Comparison of ENCODE assay signal across 10 cellular contexts in the genomic region with DNA sequence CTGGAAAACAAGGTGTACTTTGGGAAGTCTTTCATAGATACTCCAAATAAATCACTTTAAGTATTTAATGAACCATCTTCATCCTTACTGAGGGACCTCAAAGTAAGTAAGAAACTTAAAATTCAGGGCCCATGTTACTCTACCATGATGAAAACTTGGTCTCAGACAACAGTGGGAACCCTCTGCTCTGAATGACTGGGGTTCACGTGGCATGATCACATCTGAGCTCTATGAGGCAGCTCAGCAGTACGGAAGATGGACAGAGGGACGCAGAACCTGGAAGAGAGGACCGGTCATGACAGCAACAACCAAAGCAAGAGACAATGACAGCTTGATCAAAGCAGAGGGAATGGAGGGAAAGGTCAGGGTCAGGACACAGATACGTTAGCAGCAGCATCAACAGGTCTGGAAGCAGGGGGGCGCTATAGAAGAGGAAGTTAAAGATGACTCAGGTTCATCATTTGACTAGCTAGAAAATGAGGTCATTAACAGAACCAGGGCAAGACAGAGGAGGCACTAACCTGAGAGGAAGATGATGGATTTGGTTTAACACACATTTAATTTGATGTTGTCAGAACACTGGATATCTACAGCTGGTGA. TPM values are rescaled to one million over a fixed set of nuclear protein-coding genes. Genes with fewer than 3 reads are reported as not detected.
A peak's percentile ranks its signal among the peaks of the same experiment; 100 is the strongest.
DNase-seq lines count a peak whose midpoint lies in the region; ATAC-seq, FAIRE-seq and TF ChIP-seq lines count a peak whose summit lies in the region.
"Had no signal": no experiment of that assay in that cellular context is flagged by ENCODE, and none has a peak within 500 bp of the region (broad histone marks: within the 10 kb centered on the region; RNA-seq: fewer than 3 reads in every experiment).

No MANE protein-coding gene starts in this region.

- H3F3A ChIP-seq in neural progenitor cell (ENCODE audit: low read depth), result no peaks in the 10 kb centered on the region

- H3K27me3 Mint-ChIP-seq in CD4-positive, CD25-positive, alpha-beta regulatory T cell, result no peaks in the 10 kb centered on the region
- H3K27me3 Mint-ChIP-seq in activated B cell treated with CpG ODN at 0.5 μM for 24 hours (no peaks in the 10 kb centered on the region), immature natural killer cell (ENCODE audit: low read depth in 3 of 3) (peaks cover 0 to 3% (median 0%) of the 10 kb centered on the region in 3 donors), neural progenitor cell (ENCODE audit: insufficient read depth, low read depth) (no peaks in the 10 kb centered on the region)

- peaks cover 13 to 36% (median 26%) of the 10 kb centered on the region in 4 donors for H3K4me1 Mint-ChIP-seq in CD4-positive, CD25-positive, alpha-beta regulatory T cell
- H3K4me1 Mint-ChIP-seq in activated B cell treated with CpG ODN at 0.5 μM for 24 hours (peaks cover 19% of the 10 kb centered on the region), immature natural killer cell (peaks cover 17 to 24% of the 10 kb centered on the region in 2 donors), neural progenitor cell (no peaks in the 10 kb centered on the region)

- H3K27ac ChIP-seq in CD4-positive, CD25-positive, alpha-beta regulatory T cell (ENCODE audit: insufficient read depth, low read length, poor library complexity, severe bottlenecking), result peak overlapping the region; percentile 60
- H3K27ac ChIP-seq in neural progenitor cell, result no peak overlapping the region

- H4K20me1 ChIP-seq in neural progenitor cell (ENCODE audit: low read depth), result peaks cover 71% of the 10 kb centered on the region

- H3K9ac ChIP-seq in neural progenitor cell, result no peak overlapping the region

- no peak overlapping the region for H3K4me2 ChIP-seq in neural progenitor cell

- DNase-seq in CD4-positive, CD25-positive, alpha-beta regulatory T cell, result peak in 1 of 3 donors; percentile 54
- DNase-seq in H54 (ENCODE audit: insufficient read length, low spot score) (peak; percentile 30), activated B cell treated with CpG ODN at 0.5 μM for 24 hours (no peak), immature natural killer cell (no peak), NCI-H2029 treated with DMSO at 0.1 percent for 48 hours (lab: John Stamatoyannopoulos, UW) (no peak), neural progenitor cell (ENCODE audit: low spot score) (no peak), NCI-H146 treated with DMSO at 0.1 percent for 48 hours (lab: John Stamatoyannopoulos, UW; ENCODE audit: unreplicated experiment) (no peak)
- DNase-seq: midbrain, NCI-H2081 treated with DMSO at 0.1 percent for 48 hours had no signal

- H3K4me3 Mint-ChIP-seq in CD4-positive, CD25-positive, alpha-beta regulatory T cell, result peak overlapping the region in 3 of 4 donors; percentile 10 to 59 (median 19)
- H3K4me3 Mint-ChIP-seq in activated B cell treated with CpG ODN at 0.5 μM for 24 hours (peak overlapping the region; percentile 2), immature natural killer cell (peak overlapping the region in 1 of 5 donors; percentile 15), neural progenitor cell (no peak overlapping the region)

- FAIRE-seq in H54 (lab: Jason Lieb, UNC), result no peak

- intact Hi-C loops in activated B cell treated with CpG ODN at 0.5 μM for 24 hours (cut with micrococcal nuclease), result no loop called here

- TF ChIP-seq POLR2A in H54 (IDR thresholded peaks at IDR 0.05; ENCODE audit: low read depth, low read length), result no peak

- TF ChIP-seq CTCF in activated B cell treated with CpG ODN at 0.5 μM for 24 hours (IDR thresholded peaks at IDR 0.05) (no peak), neural progenitor cell (IDR thresholded peaks at IDR 0.05) (no peak)

- no peaks in the 10 kb centered on the region for H3K9me3 Mint-ChIP-seq in CD4-positive, CD25-positive, alpha-beta regulatory T cell
- H3K9me3 Mint-ChIP-seq in activated B cell treated with CpG ODN at 0.5 μM for 24 hours (no peaks in the 10 kb centered on the region), immature natural killer cell (no peaks in the 10 kb centered on the region), neural progenitor cell (no peaks in the 10 kb centered on the region)

- peak; percentile 56 to 69 for ATAC-seq in CD4-positive, CD25-positive, alpha-beta regulatory T cell (ENCODE audit: low read depth in 2 of 2)
- peak; percentile 62 for ATAC-seq in activated B cell treated with CpG ODN at 0.5 μM for 24 hours (ENCODE audit: low read depth)
- ATAC-seq in HG03354 (IDR thresholded peaks at IDR 0.05; ENCODE audit: poor library complexity, severe bottlenecking, unreplicated experiment), result no peak

- peaks cover 65% of the 10 kb centered on the region for H3K36me3 ChIP-seq in CD4-positive, CD25-positive, alpha-beta regulatory T cell (ENCODE audit: control insufficient read depth, insufficient read depth, low read length)
- no peaks in the 10 kb centered on the region for H3K36me3 ChIP-seq in neural progenitor cell

- H3K79me2 ChIP-seq in neural progenitor cell (ENCODE audit: low read depth), result peaks cover 97% of the 10 kb centered on the region

- peaks cover 17% of the 10 kb centered on the region for H3K36me3 Mint-ChIP-seq in CD4-positive, CD25-positive, alpha-beta regulatory T cell
- H3K36me3 Mint-ChIP-seq in activated B cell treated with CpG ODN at 0.5 μM for 24 hours (ENCODE audit: low read depth) (peaks cover 33% of the 10 kb centered on the region), immature natural killer cell (peaks cover 6 to 27% (median 13%) of the 10 kb centered on the region in 3 donors), neural progenitor cell (peaks cover 15% of the 10 kb centered on the region)

- CTCF ChIA-PET in activated B cell treated with CpG ODN at 0.5 μM for 24 hours (lab: Charles Lee), result interaction anchor here (0.6 to 1.3 kb wide), 5 partner anchors 8 to 26 kb away, joined by 3 to 6 read pairs (median 3); no protein-coding TSS in a partner anchor

- no peaks in the 10 kb centered on the region for H3K9me3 ChIP-seq in CD4-positive, CD25-positive, alpha-beta regulatory T cell (ENCODE audit: control insufficient read depth in 2 of 2, low read length in 2 of 2)
- H3K9me3 ChIP-seq in neural progenitor cell (ENCODE audit: low read depth), result no peaks in the 10 kb centered on the region

- H3K4me1 ChIP-seq in CD4-positive, CD25-positive, alpha-beta regulatory T cell (ENCODE audit: control insufficient read depth, insufficient read depth, low read length, poor library complexity, severe bottlenecking), result peaks cover 71% of the 10 kb centered on the region
- H3K4me1 ChIP-seq in neural progenitor cell, result no peaks in the 10 kb centered on the region

- no peak overlapping the region for H2AFZ ChIP-seq in neural progenitor cell (replicated peaks)

- no peaks in the 10 kb centered on the region for H3K27me3 ChIP-seq in CD4-positive, CD25-positive, alpha-beta regulatory T cell (ENCODE audit: control insufficient read depth, insufficient read depth, low read length)
- no peaks in the 10 kb centered on the region for H3K27me3 ChIP-seq in neural progenitor cell

- POLR2A ChIA-PET in activated B cell treated with CpG ODN at 0.5 μM for 24 hours (lab: Charles Lee), result interaction anchor here (0.7 to 2.6 kb wide), 3 partner anchors 9 to 14 kb away, joined by 4 to 16 read pairs (median 15); no protein-coding TSS in a partner anchor

- H3K4me3 ChIP-seq in CD4-positive, CD25-positive, alpha-beta regulatory T cell (ENCODE audit: low read depth, low read length), result peak overlapping the region; percentile 16
- H3K4me3 ChIP-seq in neural progenitor cell, result no peak overlapping the region

- peak overlapping the region in 2 of 3 donors; percentile 59 to 89 for H3K27ac Mint-ChIP-seq in CD4-positive, CD25-positive, alpha-beta regulatory T cell
- H3K27ac Mint-ChIP-seq in activated B cell treated with CpG ODN at 0.5 μM for 24 hours (peak overlapping the region; percentile 41), immature natural killer cell (peak overlapping the region in 5 of 6 donors; percentile 4 to 87 (median 58)), neural progenitor cell (no peak overlapping the region)

RNA-seq across cellular contexts. Expression of a gene that starts 9.5 kb away (rescaled TPM):
- 302 TPM for total RNA-seq in CD4-positive, CD25-positive, alpha-beta regulatory T cell
- polyA plus RNA-seq in CD4-positive, CD25-positive, alpha-beta regulatory T cell, result 10 to 100 TPM; 60.4 to 79.6 (median 64.2) TPM
- total RNA-seq in activated B cell treated with CpG ODN at 0.5 μM for 24 hours, result 212 and 236 TPM in 2 replicates
- polyA plus RNA-seq in immature natural killer cell, result 10 to 100 TPM; 40.7 to 75.5 (median 42.2) TPM
- total RNA-seq in neural progenitor cell (ENCODE audit: low replicate concordance), result 71.6 and 75.5 TPM in 2 replicates
